In the genomic region with DNA sequence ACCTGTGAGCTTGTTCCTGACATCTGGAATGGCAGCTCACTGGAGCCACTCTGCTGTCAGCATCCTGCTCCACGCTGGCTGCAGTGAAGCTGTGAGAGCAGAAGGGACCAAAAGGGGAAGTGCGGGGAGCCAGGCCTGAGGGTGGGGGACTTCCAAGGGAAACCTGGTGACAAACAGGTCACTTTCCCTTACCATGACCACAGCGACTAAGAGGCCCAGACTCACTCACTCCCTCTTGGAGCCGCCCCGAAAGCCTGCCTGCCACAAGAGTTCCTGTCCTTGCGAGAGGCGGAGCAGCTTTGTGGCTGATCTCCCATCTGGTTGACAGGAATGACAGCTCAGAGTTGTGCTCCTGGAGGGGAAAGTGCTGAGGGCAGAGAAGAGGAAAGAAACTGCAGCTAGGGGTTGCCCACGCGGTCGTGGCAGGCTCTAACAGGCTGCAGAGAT, we compare ENCODE assay signal across 11 cellular contexts.
A peak's percentile ranks its signal among the peaks of the same experiment; 100 is the strongest.
DNase-seq lines count a peak whose midpoint lies in the region; ATAC-seq and TF ChIP-seq lines count a peak whose summit lies in the region.
"Had no signal": no experiment of that assay in that cellular context is flagged by ENCODE, and none has a peak within 500 bp of the region (broad histone marks: within the 10 kb centered on the region; RNA-seq: fewer than 3 reads in every experiment).

No MANE protein-coding gene starts in this region.

- H3K9me3 ChIP-seq in left ventricle myocardium inferior (replicated peaks), result no peaks in the 10 kb centered on the region
- no peaks in the 10 kb centered on the region for H3K9me3 ChIP-seq in testis
- H3K9me3 ChIP-seq: heart left ventricle had no signal

- WGBS in testis, 2 donors, result 40 to 42% methylated on average over 7 to 10 of the region's 10 CpGs

- H3K27me3 ChIP-seq in left ventricle myocardium inferior (ENCODE audit: low read depth) (no peaks in the 10 kb centered on the region), testis (no peaks in the 10 kb centered on the region), dorsolateral prefrontal cortex (peaks cover 0 to 4% (median 0%) of the 10 kb centered on the region in 45 donors)
- H3K27me3 ChIP-seq: heart left ventricle had no signal

- TF ChIP-seq POLR2A in testis (IDR thresholded peaks at IDR 0.05), result no peak

- H3K4me1 ChIP-seq in left ventricle myocardium inferior (peaks cover 14% of the 10 kb centered on the region), testis (peaks cover 11% of the 10 kb centered on the region)

- no peak for DNase-seq in left ventricle myocardium superior
- DNase-seq in left ventricle myocardium inferior, result no peak
- DNase-seq in NCI-H2227 treated with DMSO at 0.1 percent for 48 hours (lab: John Stamatoyannopoulos, UW), result peak; percentile 46
- peak; percentile 33 for DNase-seq in testis
- DNase-seq in AG08395 (ENCODE audit: low spot score), result no peak
- no peak for DNase-seq in NCI-H128 (lab: John Stamatoyannopoulos, UW; ENCODE audit: unreplicated experiment)
- no peak for DNase-seq in dorsolateral prefrontal cortex
- DNase-seq: DMS53, NCI-H2171 treated with DMSO at 0.1 percent for 48 hours had no signal

- no peak overlapping the region for H3K4me3 ChIP-seq in left ventricle myocardium inferior
- no peak overlapping the region for H3K4me3 ChIP-seq in testis
- H3K4me3 ChIP-seq in dorsolateral prefrontal cortex, result no peak overlapping the region
- H3K4me3 ChIP-seq: heart left ventricle had no signal

- intact Hi-C loops in left ventricle myocardium superior (cut with micrococcal nuclease), result no loop called here
- intact Hi-C loops in left ventricle myocardium inferior (cut with micrococcal nuclease), result no loop called here
- intact Hi-C loops in testis (cut with DNase I; ENCODE audit: low total_unique reads), result no loop called here
- intact Hi-C loops in dorsolateral prefrontal cortex (cut with DNase I), result no loop called here

- peak; percentile 47 for ATAC-seq in left ventricle myocardium superior
- peak; percentile 93 for ATAC-seq in HG02678 (IDR thresholded peaks at IDR 0.05; ENCODE audit: unreplicated experiment)

- H3K36me3 ChIP-seq in left ventricle myocardium inferior (no peaks in the 10 kb centered on the region), testis (ENCODE audit: low read depth, missing control alignments) (no peaks in the 10 kb centered on the region)
- H3K36me3 ChIP-seq: heart left ventricle had no signal

- H3K27ac ChIP-seq in left ventricle myocardium inferior (replicated peaks), result no peak overlapping the region
- no peak overlapping the region for H3K27ac ChIP-seq in testis
- H3K27ac ChIP-seq in dorsolateral prefrontal cortex, result no peak overlapping the region
- H3K27ac ChIP-seq: heart left ventricle had no signal

- no peak for TF ChIP-seq CTCF in left ventricle myocardium inferior (IDR thresholded peaks at IDR 0.05; ENCODE audit: borderline replicate concordance)
- no peak for TF ChIP-seq CTCF in testis (IDR thresholded peaks at IDR 0.05)
- no peak for TF ChIP-seq CTCF in dorsolateral prefrontal cortex (IDR thresholded peaks at IDR 0.05 in 54 of 56, conservative IDR thresholded peaks at IDR 0.05 in 2 of 56; ENCODE audit: low read depth in 1 of 56, partially characterized antibody in 56 of 56)

Comparison
In these comparisons a context has a peak if more than half of its experiments do, and no peak if none do; other contexts are left out.
1. DNase-seq: peak in NCI-H2227 treated with DMSO at 0.1 percent for 48 hours (single experiment) and testis (single experiment); none in left ventricle myocardium superior (single experiment), left ventricle myocardium inferior (single experiment), AG08395 (single experiment), NCI-H128 (single experiment) and dorsolateral prefrontal cortex (0 of 10).